In the genomic region with DNA sequence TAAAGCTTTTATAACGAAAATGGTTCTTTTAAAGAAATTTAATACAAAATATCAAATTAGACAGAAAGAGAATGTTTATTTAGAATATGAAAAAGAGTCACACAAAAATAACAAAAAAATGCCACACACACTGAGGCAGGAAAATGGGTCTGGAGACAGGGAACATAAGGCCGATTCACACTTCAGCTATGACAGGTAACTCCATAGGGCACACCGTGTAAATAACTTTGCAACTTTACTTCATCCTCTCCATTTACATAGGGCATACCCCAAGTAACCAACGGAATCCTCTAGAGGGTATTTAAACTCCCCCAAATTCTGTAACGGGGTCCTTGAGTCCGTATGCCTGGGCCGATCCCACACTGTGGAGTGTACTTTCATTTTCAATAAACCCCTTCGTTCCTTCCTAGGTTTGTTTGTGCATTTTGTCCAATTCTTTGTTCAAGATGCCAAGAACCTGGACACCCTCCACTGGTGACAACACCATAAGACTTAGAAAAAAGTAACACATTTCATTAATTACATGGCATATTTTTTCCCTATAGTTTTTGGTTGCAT, we compare ENCODE assay signal across 16 cellular contexts. TPM values are rescaled to one million over a fixed set of nuclear protein-coding genes. Genes with fewer than 3 reads are reported as not detected.
DNase-seq lines count a peak whose midpoint lies in the region; ATAC-seq and TF ChIP-seq lines count a peak whose summit lies in the region.
"Had no signal": no experiment of that assay in that cellular context is flagged by ENCODE, and none has a peak within 500 bp of the region (broad histone marks: within the 10 kb centered on the region; RNA-seq: fewer than 3 reads in every experiment).

No MANE protein-coding gene starts in this region.

- no peaks in the 10 kb centered on the region for H3F3A ChIP-seq in SK-N-SH (replicated peaks; ENCODE audit: insufficient read depth)
- H3F3A ChIP-seq in OCI-LY1 (ENCODE audit: insufficient read depth, low read length) = no peaks in the 10 kb centered on the region

- no peak for TF ChIP-seq EP300 in SK-N-SH (IDR thresholded peaks at IDR 0.05; ENCODE audit: borderline replicate concordance in 1 of 2, low read depth in 1 of 2, low read length in 1 of 2)

- H3K9ac ChIP-seq in SK-N-SH = no peak overlapping the region
- no peak overlapping the region for H3K9ac ChIP-seq in OCI-LY1 (ENCODE audit: low read length)
- H3K9ac ChIP-seq in fibroblast of lung (ENCODE audit: insufficient read depth, low read length) = no peak overlapping the region
- H3K9ac ChIP-seq: BLaER1 had no signal

- H4K20me1 ChIP-seq in SK-N-SH (ENCODE audit: insufficient read depth) (no peaks in the 10 kb centered on the region), OCI-LY1 (ENCODE audit: insufficient read depth, low read length) (no peaks in the 10 kb centered on the region), fibroblast of lung (ENCODE audit: control insufficient read depth, extremely low read depth, insufficient read depth, low read length) (no peaks in the 10 kb centered on the region)
- H4K20me1 ChIP-seq: BLaER1 had no signal

- POLR2A ChIA-PET in SK-N-SH (lab: Yijun Ruan, JAX) = no interaction called here

- H3K36me3 ChIP-seq in SK-N-SH (replicated peaks in 1 of 2; ENCODE audit: control insufficient read depth in 1 of 2, insufficient read depth in 2 of 2, low read length in 1 of 2) = no peaks in the 10 kb centered on the region
- no peaks in the 10 kb centered on the region for H3K36me3 ChIP-seq in OCI-LY1 (ENCODE audit: insufficient read depth, low read length)
- H3K36me3 ChIP-seq in fibroblast of lung (ENCODE audit: control insufficient read depth, insufficient read depth, low read length) = no peaks in the 10 kb centered on the region
- no peaks in the 10 kb centered on the region for H3K36me3 ChIP-seq in adrenal gland (replicated peaks in 1 of 2)
- no peaks in the 10 kb centered on the region for H3K36me3 ChIP-seq in prostate gland
- H3K36me3 ChIP-seq in breast epithelium = no peaks in the 10 kb centered on the region
- H3K36me3 ChIP-seq: BLaER1 had no signal

- 59% methylated on average over 8 of the region's 8 CpGs for WGBS in SK-N-SH (ENCODE audit: low lambda C conversion rate)
- 84 to 87% (median 86%) methylated on average over 8 of the region's 8 CpGs for WGBS in adrenal gland, 4 donors
- 84% methylated on average over 8 of the region's 8 CpGs for WGBS in prostate gland

- DNase-seq in SK-N-SH = no peak
- no peak for DNase-seq in fibroblast of lung (ENCODE audit: low read depth in 2 of 2)
- no peak for DNase-seq in adrenal gland
- no peak for DNase-seq in OCI-M2 (lab: John Stamatoyannopoulos, UW; ENCODE audit: unreplicated experiment)
- no peak for DNase-seq in prostate gland (ENCODE audit: low spot score)
- DNase-seq in breast epithelium (ENCODE audit: low spot score in 2 of 2) = no peak
- DNase-seq: AML-193; Caco-2; CD8-positive, alpha-beta memory T cell; DND-41; GDM1; HCEC 1CT had no signal

- H3K4me1 ChIP-seq in SK-N-SH (ENCODE audit: control insufficient read depth in 1 of 2, insufficient read depth in 2 of 2, low read depth in 1 of 2, low read length in 1 of 2) (no peaks in the 10 kb centered on the region), OCI-LY1 (ENCODE audit: insufficient read depth, low read length, severe bottlenecking) (no peaks in the 10 kb centered on the region), fibroblast of lung (ENCODE audit: control insufficient read depth, extremely low read depth, insufficient read depth, low read length) (no peaks in the 10 kb centered on the region), adrenal gland (replicated peaks in 1 of 2) (no peaks in the 10 kb centered on the region), prostate gland (replicated peaks) (no peaks in the 10 kb centered on the region), breast epithelium (no peaks in the 10 kb centered on the region)
- H3K4me1 ChIP-seq: BLaER1 had no signal

- H3K79me2 ChIP-seq in SK-N-SH (ENCODE audit: insufficient read depth) = no peaks in the 10 kb centered on the region
- H3K79me2 ChIP-seq in OCI-LY1 (ENCODE audit: insufficient read depth, low read length) = no peaks in the 10 kb centered on the region
- no peaks in the 10 kb centered on the region for H3K79me2 ChIP-seq in fibroblast of lung (ENCODE audit: control insufficient read depth, insufficient read depth, low read length)

- TF ChIP-seq CTCF in SK-N-SH (IDR thresholded peaks at IDR 0.05) = no peak
- TF ChIP-seq CTCF in OCI-LY1 (IDR thresholded peaks at IDR 0.05; ENCODE audit: low read length) = no peak
- no peak for TF ChIP-seq CTCF in fibroblast of lung (conservative IDR thresholded peaks at IDR 0.05 in 1 of 2, IDR thresholded peaks at IDR 0.05 in 1 of 2; ENCODE audit: low read depth in 1 of 2, low read length in 2 of 2)
- no peak for TF ChIP-seq CTCF in adrenal gland (IDR thresholded peaks at IDR 0.05)
- TF ChIP-seq CTCF in prostate gland (IDR thresholded peaks at IDR 0.05) = no peak
- TF ChIP-seq CTCF in breast epithelium (IDR thresholded peaks at IDR 0.05) = no peak

- no peak for TF ChIP-seq RAD21 in SK-N-SH (IDR thresholded peaks at IDR 0.05; ENCODE audit: low read length)

- CTCF ChIA-PET in SK-N-SH (lab: Yijun Ruan, JAX) = interaction anchor here (0.6 kb wide), 1 partner anchor 232 kb away, joined by 3 read pairs; no protein-coding TSS in a partner anchor

- TF ChIP-seq POLR2A in adrenal gland (IDR thresholded peaks at IDR 0.05) (no peak), prostate gland (IDR thresholded peaks at IDR 0.05) (no peak), breast epithelium (IDR thresholded peaks at IDR 0.05) (no peak)

- peak overlapping the region; percentile 62; the same call in 1 of the 2 replicates for H3K4me2 ChIP-seq in SK-N-SH
- H3K4me2 ChIP-seq in OCI-LY1 (ENCODE audit: low read length) = peak overlapping the region; percentile 17; the same call in 1 of the 2 replicates
- peak overlapping the region; percentile 76 for H3K4me2 ChIP-seq in fibroblast of lung (ENCODE audit: extremely low read depth, insufficient read depth, low read length)
- H3K4me2 ChIP-seq: BLaER1 had no signal

- H2AFZ ChIP-seq in SK-N-SH (ENCODE audit: low read depth) (peak overlapping the region; percentile 68), OCI-LY1 (ENCODE audit: low read length) (no peak overlapping the region), fibroblast of lung (ENCODE audit: low read length) (peak overlapping the region; percentile 78)

- intact Hi-C loops in adrenal gland (cut with DNase I) (no loop called here), prostate gland (cut with DNase I) (no loop called here), breast epithelium (cut with DNase I; ENCODE audit: low total_unique reads) (no loop called here)

- H3K9me2 ChIP-seq in SK-N-SH (no peaks in the 10 kb centered on the region), OCI-LY1 (ENCODE audit: low read depth, low read length) (no peaks in the 10 kb centered on the region)

- peak overlapping the region in 1 of 2 experiments; percentile 13; a peak in 1 of 4 replicates for H3K4me3 ChIP-seq in SK-N-SH (ENCODE audit: low read depth in 2 of 2, low read length in 1 of 2)
- no peak overlapping the region for H3K4me3 ChIP-seq in OCI-LY1 (ENCODE audit: low read depth, low read length, poor library complexity, severe bottlenecking)
- peak overlapping the region in 3 of 4 experiments; percentile 20 to 33 (median 33) for H3K4me3 ChIP-seq in fibroblast of lung (replicated peaks in 1 of 4; ENCODE audit: control extremely low read depth in 1 of 4, insufficient read depth in 1 of 4, low read depth in 3 of 4, low read length in 4 of 4)
- H3K4me3 ChIP-seq in adrenal gland = no peak overlapping the region
- no peak overlapping the region for H3K4me3 ChIP-seq in prostate gland
- no peak overlapping the region for H3K4me3 ChIP-seq in breast epithelium
- H3K4me3 ChIP-seq: BLaER1 had no signal

- H3K9me3 ChIP-seq in SK-N-SH (no peaks in the 10 kb centered on the region), OCI-LY1 (ENCODE audit: low read length) (no peaks in the 10 kb centered on the region), fibroblast of lung (ENCODE audit: control insufficient read depth, insufficient read depth, low read depth, low read length) (no peaks in the 10 kb centered on the region), adrenal gland (replicated peaks in 1 of 3) (no peaks in the 10 kb centered on the region), prostate gland (no peaks in the 10 kb centered on the region), breast epithelium (no peaks in the 10 kb centered on the region)
- H3K9me3 ChIP-seq: BLaER1 had no signal

- H3K27me3 ChIP-seq in SK-N-SH (ENCODE audit: insufficient read depth) = no peaks in the 10 kb centered on the region
- no peaks in the 10 kb centered on the region for H3K27me3 ChIP-seq in OCI-LY1 (ENCODE audit: insufficient read depth, low read length)
- H3K27me3 ChIP-seq in fibroblast of lung (ENCODE audit: control insufficient read depth, insufficient read depth, low read length) = no peaks in the 10 kb centered on the region
- no peaks in the 10 kb centered on the region for H3K27me3 ChIP-seq in adrenal gland
- H3K27me3 ChIP-seq in prostate gland (replicated peaks; ENCODE audit: insufficient read depth) = no peaks in the 10 kb centered on the region
- H3K27me3 ChIP-seq in breast epithelium = no peaks in the 10 kb centered on the region
- H3K27me3 ChIP-seq: BLaER1 had no signal

- H3K27ac ChIP-seq in SK-N-SH (ENCODE audit: low read depth in 2 of 2, low read length in 1 of 2) (no peak overlapping the region), OCI-LY1 (ENCODE audit: low read depth, low read length, poor library complexity, severe bottlenecking) (no peak overlapping the region), fibroblast of lung (ENCODE audit: insufficient read depth, low read length) (no peak overlapping the region), adrenal gland (no peak overlapping the region), prostate gland (no peak overlapping the region), breast epithelium (no peak overlapping the region)
- H3K27ac ChIP-seq: 22Rv1, BLaER1 had no signal

- no peak; the same call in 1 of the 3 replicates for ATAC-seq in SK-N-SH treated with all-trans-retinoic acid at 6 μM for 48 hours

TF ChIP-seq in SK-N-SH, 30 proteins besides CTCF, POLR2A, EP300 and RAD21 (continues in another document):
- no peak for TF ChIP-seq NRF1 (IDR thresholded peaks at IDR 0.05; ENCODE audit: low read depth, low read length)

TF ChIP-seq in SK-N-SH treated with all-trans-retinoic acid at 6 μM for 48 hours, 23 proteins besides CTCF, POLR2A, EP300 and RAD21 (continues in another document):
- TF ChIP-seq OSR1 (CRISPR knock-in tag; IDR thresholded peaks at IDR 0.05) (no peak), SNAI2 (CRISPR knock-in tag; IDR thresholded peaks at IDR 0.05) (no peak), ZNF565 (CRISPR knock-in tag; conservative IDR thresholded peaks at IDR 0.05; ENCODE audit: low read depth) (no peak)

RNA-seq across cellular contexts. Expression of gene PTGS2, which starts 23.1 kb away (rescaled TPM):
- polyA plus RNA-seq in SK-N-SH (2012; rRNA removed) = 5.9 and 6.3 TPM in 2 replicates
- polyA plus RNA-seq in SK-N-SH (2012; cell fraction: cytosol; rRNA removed) = 4.1 and 5.8 TPM in 2 replicates
- polyA plus RNA-seq in SK-N-SH (2012; cell fraction: nucleus; rRNA removed) = 12.8 and 17.6 TPM in 2 replicates
- total RNA-seq in fibroblast of lung = 1.3 and 3.3 TPM in 2 replicates
- 3.1 and 5.2 TPM in 2 replicates for polyA plus RNA-seq in fibroblast of lung
- polyA plus RNA-seq in fibroblast of lung (2012) = 2.1 and 2.9 TPM in 2 replicates
- polyA minus RNA-seq in fibroblast of lung (ENCODE audit: low replicate concordance) = 1.6 and 4.7 TPM in 2 replicates
- 10 to 100 TPM in 2 of 8 donors, 1 to 10 TPM in 6; 1.5 to 21.5 (median 3.1) TPM for total RNA-seq in adrenal gland
- 10 to 100 TPM in 1 of 3 donors, 1 to 10 TPM in 1, under 1 TPM in 1; 0.77 to 13.6 (median 1.1) TPM for polyA plus RNA-seq in adrenal gland
- total RNA-seq in prostate gland = 10 to 100 TPM; 11.2 to 14.3 TPM
- 1 to 10 TPM; 1.3 to 7.6 (median 1.6) TPM for total RNA-seq in breast epithelium
- polyA plus RNA-seq: CD8-positive, alpha-beta memory T cell had no signal

Comparison
In these comparisons a context has a peak if more than half of its experiments do, and no peak if none do; other contexts are left out.
1. H3K4me2 ChIP-seq: peak in every context shown above with its lines; median percentile 76 in fibroblast of lung; 62 in SK-N-SH; 17 in OCI-LY1.
2. H3K4me3 ChIP-seq: peak in fibroblast of lung (3 of 4); none in OCI-LY1 (single experiment), adrenal gland (0 of 4), prostate gland (0 of 2) and breast epithelium (0 of 3).